21 cellular contexts compared by ENCODE assay signal in genomic region chr4:100945789-100946188, GRCh38.
"Had no signal": no experiment of that assay in that cellular context is flagged by ENCODE, and none has a peak within 500 bp of the region (broad histone marks: within the 10 kb centered on the region; RNA-seq: fewer than 3 reads in every experiment).

No MANE protein-coding gene starts in this region.

- H3K4me1 ChIP-seq: foreskin keratinocyte, left ventricle myocardium inferior, lower lobe of right lung, parathyroid adenoma, prostate gland, right lobe of liver, suprapubic skin had no signal

- H3K9ac ChIP-seq: parathyroid adenoma had no signal

- ATAC-seq: foreskin keratinocyte; left cardiac atrium; lower lobe of right lung; right lobe of liver; stimulated activated effector memory CD8-positive, alpha-beta T cell treated with anti-CD3 and anti-CD28 coated beads, Interleukin-12 subunit alpha, Interleukin-12 subunit beta, amount 100 ng/mL, for 72 hours; stimulated activated naive CD8-positive, alpha-beta T cell treated with anti-CD3 and anti-CD28 coated beads, Interleukin-15, Interleukin-2, amounts not matched to agents 100 U/mL and 50 U/mL, for 24 hours had no signal

- H3K27ac ChIP-seq: foreskin keratinocyte, hepatocyte, left ventricle myocardium inferior, lower lobe of right lung, parathyroid adenoma, prostate gland, right lobe of liver, suprapubic skin, thyroid gland had no signal

- H3K9me3 ChIP-seq: lower lobe of right lung, prostate gland, right lobe of liver, suprapubic skin, thyroid gland had no signal

- H3K27me3 ChIP-seq: foreskin keratinocyte, hepatocyte, right lobe of liver, suprapubic skin, thyroid gland had no signal

- H2AFZ ChIP-seq: hepatocyte, parathyroid adenoma had no signal

- H3K4me3 ChIP-seq: hepatocyte, left ventricle myocardium inferior, lower lobe of right lung, prostate gland, right lobe of liver, suprapubic skin, thyroid gland had no signal

- H3K79me2 ChIP-seq: hepatocyte, parathyroid adenoma had no signal

- H3K36me3 ChIP-seq: left ventricle myocardium inferior, lower lobe of right lung, prostate gland, right lobe of liver, suprapubic skin, thyroid gland had no signal

- DNase-seq: effector CD4-positive, alpha-beta T cell; endodermal cell; erythroblast; foreskin keratinocyte; kidney; left cardiac atrium; left ventricle myocardium inferior; lower lobe of right lung; mesenchymal stem cell; midbrain; nephron progenitor cell; right lobe of liver; stimulated activated CD4-positive, alpha-beta T cell treated with anti-CD3 and anti-CD28 coated beads, Interleukin-4, amount 100 ng/mL, for 1 hour; stimulated activated CD8-positive, alpha-beta memory T cell treated with anti-CD3 and anti-CD28 coated beads, Interleukin-4, amount 100 ng/mL, for 48 hours; stimulated activated naive CD8-positive, alpha-beta T cell treated with anti-CD3 and anti-CD28 coated beads, Interleukin-15, Interleukin-2, amounts not matched to agents 100 U/mL and 50 U/mL, for 24 hours; thyroid gland had no signal

- H3K4me2 ChIP-seq: hepatocyte had no signal
